ENCODE assay signal across 8 cellular contexts in genomic region chr10:73095479-73096021, GRCh38. TPM values are rescaled to one million over a fixed set of nuclear protein-coding genes. Genes with fewer than 3 reads are reported as not detected.
A peak's percentile ranks its signal among the peaks of the same experiment; 100 is the strongest.
DNase-seq lines count a peak whose midpoint lies in the region; ATAC-seq, FAIRE-seq and TF ChIP-seq lines count a peak whose summit lies in the region.

No MANE protein-coding gene starts in this region.

- no peak for TF ChIP-seq CTCF in MCF 10A (IDR thresholded peaks at IDR 0.05; ENCODE audit: unreplicated experiment)

- H3K27ac Mint-ChIP-seq in MCF 10A (ENCODE audit: low read depth, unreplicated experiment) = peak overlapping the region; percentile 92

- H3K4me1 ChIP-seq in HUES6 (ENCODE audit: control insufficient read depth, insufficient read depth, low read length) = peaks cover 11% of the 10 kb centered on the region
- H3K4me1 ChIP-seq in small intestine (ENCODE audit: control insufficient read depth in 2 of 2, insufficient read depth in 1 of 2, low read depth in 1 of 2, low read length in 1 of 2) = no peaks in the 10 kb centered on the region

- no peak for FAIRE-seq in small intestine (lab: Jason Lieb, UNC)

- H3K4me3 Mint-ChIP-seq in MCF 10A (ENCODE audit: unreplicated experiment) = peak overlapping the region; percentile 85

- H3K4me1 Mint-ChIP-seq in MCF 10A (ENCODE audit: insufficient read depth, unreplicated experiment) = no peaks in the 10 kb centered on the region

- H3K4me3 ChIP-seq in HUES6 (ENCODE audit: low read depth, low read length) (peak overlapping the region; percentile 94), small intestine (ENCODE audit: low read depth in 1 of 2, low read length in 2 of 2) (peak overlapping the region; percentile 83 to 86)

- H3K9ac ChIP-seq in HUES6 (ENCODE audit: low read length) = peak overlapping the region; percentile 88

- intact Hi-C loops in MCF 10A (cut with micrococcal nuclease) = loop anchor here (2.0 to 5.0 kb wide), 2 partner anchors 15 to 37 kb away; partner anchors contain the start of gene NUDT13

- CTCF ChIA-PET in MCF 10A (lab: Yijun Ruan, JAX) = interaction anchor here (0.6 to 5.6 kb wide), 18 partner anchors 8 to 1886 kb away, joined by 3 to 66 read pairs (median 4); partner anchors contain the start of gene NUDT13

- DNase-seq in COLO829 (ENCODE audit: low spot score) (peak; percentile 53), T-helper 1 cell (peak in 3 of 5 donors; percentile 22 to 38 (median 32)), MCF 10A (ENCODE audit: unreplicated experiment) (peak; percentile 69), iPS-NIHi11 (ENCODE audit: low spot score) (peak; percentile 37), small intestine (peak; percentile 38), NCI-H187 (lab: John Stamatoyannopoulos, UW) (no peak)

- H3K27me3 ChIP-seq in HUES6 (ENCODE audit: control insufficient read depth, insufficient read depth, low read length) (no peaks in the 10 kb centered on the region), small intestine (ENCODE audit: control insufficient read depth in 2 of 2, insufficient read depth in 2 of 2, low read length in 2 of 2) (no peaks in the 10 kb centered on the region)

- H3K27ac ChIP-seq in HUES6 (ENCODE audit: low read depth, low read length) = peak overlapping the region; percentile 73; the same call in 1 of the 2 replicates
- peak overlapping the region; percentile 89 to 91 for H3K27ac ChIP-seq in small intestine (ENCODE audit: low read depth in 1 of 2, low read length in 1 of 2)

- POLR2A ChIA-PET in MCF 10A (lab: Yijun Ruan, JAX) = interaction anchor here (0.6 to 8.7 kb wide), 33 partner anchors 8 to 815 kb away, joined by 3 to 200 read pairs (median 5); partner anchors contain the start of genes CFAP70, DNAJB12, DNAJC9 and ECD

- H3K27me3 Mint-ChIP-seq in MCF 10A (ENCODE audit: insufficient read depth, unreplicated experiment) = no peaks in the 10 kb centered on the region

- 0% methylated on average over 15 of the region's 15 CpGs for WGBS in small intestine, 3 donors

- H3K36me3 Mint-ChIP-seq in MCF 10A (ENCODE audit: insufficient read depth, unreplicated experiment) = peaks cover 12% of the 10 kb centered on the region

- H3K9me3 Mint-ChIP-seq in MCF 10A (ENCODE audit: unreplicated experiment) = no peaks in the 10 kb centered on the region

- no peaks in the 10 kb centered on the region for H3K36me3 ChIP-seq in HUES6 (ENCODE audit: control insufficient read depth, insufficient read depth, low read length)
- H3K36me3 ChIP-seq in small intestine (ENCODE audit: control insufficient read depth in 2 of 2, insufficient read depth in 2 of 2, low read length in 2 of 2) = no peaks in the 10 kb centered on the region

- H3K9me3 ChIP-seq in HUES6 (ENCODE audit: control insufficient read depth, insufficient read depth, low read depth, low read length) (no peaks in the 10 kb centered on the region), small intestine (ENCODE audit: control insufficient read depth, low read depth) (no peaks in the 10 kb centered on the region)

- no peak for ATAC-seq in GM19328 (IDR thresholded peaks at IDR 0.05; ENCODE audit: unreplicated experiment)

- TSS peak; percentile 57 for BruUV-seq in MCF 10A (replicated peaks; lab: Mats Ljungman, UMichigan)

RNA-seq across cellular contexts. Expression of gene P4HA1, which starts 1.1 kb away (rescaled TPM):
- 23.9 and 25.2 TPM in 2 replicates for total RNA-seq in MCF 10A (2022)
- 10 to 100 TPM in 1 of 3 donors, 1 to 10 TPM in 2; 2.7 to 10.6 (median 3.0) TPM for polyA plus RNA-seq in small intestine

RNA-seq across cellular contexts. Expression of gene NUDT13, which starts 14.7 kb away (rescaled TPM):
- 1.7 and 1.8 TPM in 2 replicates for total RNA-seq in MCF 10A (2022)
- 1 to 10 TPM; 1.9 to 2.4 (median 2.0) TPM for polyA plus RNA-seq in small intestine

Comparison
In these comparisons a context has a peak if more than half of its experiments do, and no peak if none do; other contexts are left out.
1. DNase-seq: peak in COLO829 (single experiment), T-helper 1 cell (3 of 5), MCF 10A (single experiment), iPS-NIHi11 (single experiment) and small intestine (single experiment); none in NCI-H187 (0 of 2).